25 cellular contexts compared by ENCODE assay signal in genomic region chr4:126448093-126448820, GRCh38.
DNase-seq lines count a peak whose midpoint lies in the region; ATAC-seq and TF ChIP-seq lines count a peak whose summit lies in the region.
"Had no signal": no experiment of that assay in that cellular context is flagged by ENCODE, and none has a peak within 500 bp of the region (broad histone marks: within the 10 kb centered on the region; RNA-seq: fewer than 3 reads in every experiment).

No MANE protein-coding gene starts in this region.

- DNase-seq in BJ (ENCODE audit: low read depth) (peak; percentile 26), SK-N-DZ (ENCODE audit: low spot score) (peak; percentile 1), fibroblast of the conjunctiva (ENCODE audit: low read depth) (peak; percentile 24), amygdala (lab: John Stamatoyannopoulos, UW) (no peak), T-helper 9 cell (no peak)
- DNase-seq: CD4-positive, CD25-positive, alpha-beta regulatory T cell; DMS53; Kasumi-1; MV-4-11; NCI-H1105; NCI-H1436 treated with DMSO at 0.1 percent for 48 hours; NCI-H1930; NCI-H2107; NCI-H446 treated with DMSO at 0.1 percent for 48 hours; NCI-H526; NCI-H82; PC-9; T-cell had no signal

- no peaks in the 10 kb centered on the region for H3K36me3 ChIP-seq in BJ (ENCODE audit: control insufficient read depth, insufficient read depth, low read length)
- H3K36me3 ChIP-seq: BLaER1, SJSA1 had no signal

- H3K4me3 ChIP-seq in BJ (ENCODE audit: low read depth, low read length): no peak overlapping the region
- H3K4me3 ChIP-seq: BLaER1, GM12878, K562, PC-9, SJSA1 had no signal

- POLR2A ChIA-PET in BJ (lab: Charles Lee): no interaction called here

- H3K27me3 ChIP-seq in BJ (ENCODE audit: control insufficient read depth, insufficient read depth, low read length): no peaks in the 10 kb centered on the region; the same call in 1 of the 2 replicates
- H3K27me3 ChIP-seq: BLaER1, SJSA1 had no signal

- CTCF ChIA-PET in BJ (lab: Yijun Ruan, JAX): no interaction called here

- no peak for ATAC-seq in GM19351 (IDR thresholded peaks at IDR 0.05; ENCODE audit: unreplicated experiment)
- ATAC-seq in HG03108 (IDR thresholded peaks at IDR 0.05; ENCODE audit: unreplicated experiment): no peak
- ATAC-seq: GM12878, K562, Right ventricle myocardium inferior, T-cell had no signal

- no peak for TF ChIP-seq CTCF in BJ (IDR thresholded peaks at IDR 0.05; ENCODE audit: insufficient read depth, low read depth, low read length)

Comparison
In these comparisons a context has a peak if more than half of its experiments do, and no peak if none do; other contexts are left out.
1. DNase-seq: peak in BJ (single experiment), SK-N-DZ (single experiment) and fibroblast of the conjunctiva (single experiment); none in amygdala (0 of 56) and T-helper 9 cell (single experiment).